1 cellular context compared by ENCODE assay signal in the genomic region with DNA sequence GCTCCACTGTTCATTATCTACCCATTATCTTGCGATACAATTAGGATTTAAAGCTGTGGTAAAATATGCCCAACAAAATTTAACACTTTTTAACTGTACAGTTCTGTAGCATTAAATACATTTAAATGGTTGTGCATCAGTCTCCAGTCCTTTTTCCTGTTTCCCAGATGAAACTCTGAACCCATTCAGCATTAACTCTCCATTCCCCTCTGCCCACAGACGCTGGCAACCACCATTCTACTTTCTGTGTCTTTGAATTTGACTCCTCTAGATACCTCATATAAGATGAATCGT.
TF ChIP-seq lines count a peak whose summit lies in the region.

No MANE protein-coding gene starts in this region.

TF ChIP-seq in HEK293, 187 proteins besides CTCF, POLR2A, EP300 and RAD21 (continued from another document):
- TF ChIP-seq, protein P1, sequence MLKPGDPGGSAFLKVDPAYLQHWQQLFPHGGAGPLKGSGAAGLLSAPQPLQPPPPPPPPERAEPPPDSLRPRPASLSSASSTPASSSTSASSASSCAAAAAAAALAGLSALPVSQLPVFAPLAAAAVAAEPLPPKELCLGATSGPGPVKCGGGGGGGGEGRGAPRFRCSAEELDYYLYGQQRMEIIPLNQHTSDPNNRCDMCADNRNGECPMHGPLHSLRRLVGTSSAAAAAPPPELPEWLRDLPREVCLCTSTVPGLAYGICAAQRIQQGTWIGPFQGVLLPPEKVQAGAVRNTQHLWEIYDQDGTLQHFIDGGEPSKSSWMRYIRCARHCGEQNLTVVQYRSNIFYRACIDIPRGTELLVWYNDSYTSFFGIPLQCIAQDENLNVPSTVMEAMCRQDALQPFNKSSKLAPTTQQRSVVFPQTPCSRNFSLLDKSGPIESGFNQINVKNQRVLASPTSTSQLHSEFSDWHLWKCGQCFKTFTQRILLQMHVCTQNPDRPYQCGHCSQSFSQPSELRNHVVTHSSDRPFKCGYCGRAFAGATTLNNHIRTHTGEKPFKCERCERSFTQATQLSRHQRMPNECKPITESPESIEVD (tag by site-specific recombination; IDR thresholded peaks at IDR 0.05): no peak
- TF ChIP-seq MYNN (tag by site-specific recombination; IDR thresholded peaks at IDR 0.05; ENCODE audit: borderline replicate concordance) (no peak), ZEB2 (tag by site-specific recombination; IDR thresholded peaks at IDR 0.05) (0 out of 2 replicates have a peak, but pooled peaks have one; percentile 3), ZNF785 (tag by site-specific recombination; IDR thresholded peaks at IDR 0.05) (no peak), REPIN1 (tag by site-specific recombination; IDR thresholded peaks at IDR 0.05; ENCODE audit: low read depth) (no peak), ZNF169 (tag by site-specific recombination; IDR thresholded peaks at IDR 0.05) (no peak), ZNF776 (tag by site-specific recombination; IDR thresholded peaks at IDR 0.05; ENCODE audit: borderline replicate concordance) (no peak), ZNF629 (tag by site-specific recombination; IDR thresholded peaks at IDR 0.05) (no peak), ZNF292 (tag by site-specific recombination; IDR thresholded peaks at IDR 0.05; ENCODE audit: borderline replicate concordance, low read depth) (no peak), ZNF416 (tag by site-specific recombination; IDR thresholded peaks at IDR 0.05) (no peak), ZFP41 (tag by site-specific recombination; IDR thresholded peaks at IDR 0.05; ENCODE audit: borderline replicate concordance) (no peak), TRIM28 (IDR thresholded peaks at IDR 0.05; ENCODE audit: borderline replicate concordance, low read length) (no peak), ZNF600 (tag by site-specific recombination; IDR thresholded peaks at IDR 0.05) (no peak), ZNF18 (tag by site-specific recombination; IDR thresholded peaks at IDR 0.05) (0 out of 2 replicates have a peak, but pooled peaks have one; percentile 8), ZNF274 (IDR thresholded peaks at IDR 0.05; ENCODE audit: low read length) (no peak), ZNF274 (tag by site-specific recombination; IDR thresholded peaks at IDR 0.05; ENCODE audit: borderline replicate concordance) (no peak)
- TF ChIP-seq, protein P2, sequence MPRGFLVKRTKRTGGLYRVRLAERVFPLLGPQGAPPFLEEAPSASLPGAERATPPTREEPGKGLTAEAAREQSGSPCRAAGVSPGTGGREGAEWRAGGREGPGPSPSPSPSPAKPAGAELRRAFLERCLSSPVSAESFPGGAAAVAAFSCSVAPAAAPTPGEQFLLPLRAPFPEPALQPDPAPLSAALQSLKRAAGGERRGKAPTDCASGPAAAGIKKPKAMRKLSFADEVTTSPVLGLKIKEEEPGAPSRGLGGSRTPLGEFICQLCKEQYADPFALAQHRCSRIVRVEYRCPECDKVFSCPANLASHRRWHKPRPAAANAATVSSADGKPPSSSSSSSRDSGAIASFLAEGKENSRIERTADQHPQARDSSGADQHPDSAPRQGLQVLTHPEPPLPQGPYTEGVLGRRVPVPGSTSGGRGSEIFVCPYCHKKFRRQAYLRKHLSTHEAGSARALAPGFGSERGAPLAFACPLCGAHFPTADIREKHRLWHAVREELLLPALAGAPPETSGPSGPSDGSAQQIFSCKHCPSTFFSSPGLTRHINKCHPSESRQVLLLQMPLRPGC (tag by site-specific recombination; IDR thresholded peaks at IDR 0.05): no peak
- TF ChIP-seq, protein P3, sequence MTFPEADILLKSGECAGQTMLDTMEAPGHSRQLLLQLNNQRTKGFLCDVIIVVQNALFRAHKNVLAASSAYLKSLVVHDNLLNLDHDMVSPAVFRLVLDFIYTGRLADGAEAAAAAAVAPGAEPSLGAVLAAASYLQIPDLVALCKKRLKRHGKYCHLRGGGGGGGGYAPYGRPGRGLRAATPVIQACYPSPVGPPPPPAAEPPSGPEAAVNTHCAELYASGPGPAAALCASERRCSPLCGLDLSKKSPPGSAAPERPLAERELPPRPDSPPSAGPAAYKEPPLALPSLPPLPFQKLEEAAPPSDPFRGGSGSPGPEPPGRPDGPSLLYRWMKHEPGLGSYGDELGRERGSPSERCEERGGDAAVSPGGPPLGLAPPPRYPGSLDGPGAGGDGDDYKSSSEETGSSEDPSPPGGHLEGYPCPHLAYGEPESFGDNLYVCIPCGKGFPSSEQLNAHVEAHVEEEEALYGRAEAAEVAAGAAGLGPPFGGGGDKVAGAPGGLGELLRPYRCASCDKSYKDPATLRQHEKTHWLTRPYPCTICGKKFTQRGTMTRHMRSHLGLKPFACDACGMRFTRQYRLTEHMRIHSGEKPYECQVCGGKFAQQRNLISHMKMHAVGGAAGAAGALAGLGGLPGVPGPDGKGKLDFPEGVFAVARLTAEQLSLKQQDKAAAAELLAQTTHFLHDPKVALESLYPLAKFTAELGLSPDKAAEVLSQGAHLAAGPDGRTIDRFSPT (tag by site-specific recombination; IDR thresholded peaks at IDR 0.05): peak; percentile 44; the same call in 1 of the 2 replicates
- TF ChIP-seq, protein P4, sequence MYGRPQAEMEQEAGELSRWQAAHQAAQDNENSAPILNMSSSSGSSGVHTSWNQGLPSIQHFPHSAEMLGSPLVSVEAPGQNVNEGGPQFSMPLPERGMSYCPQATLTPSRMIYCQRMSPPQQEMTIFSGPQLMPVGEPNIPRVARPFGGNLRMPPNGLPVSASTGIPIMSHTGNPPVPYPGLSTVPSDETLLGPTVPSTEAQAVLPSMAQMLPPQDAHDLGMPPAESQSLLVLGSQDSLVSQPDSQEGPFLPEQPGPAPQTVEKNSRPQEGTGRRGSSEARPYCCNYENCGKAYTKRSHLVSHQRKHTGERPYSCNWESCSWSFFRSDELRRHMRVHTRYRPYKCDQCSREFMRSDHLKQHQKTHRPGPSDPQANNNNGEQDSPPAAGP (tag by site-specific recombination; IDR thresholded peaks at IDR 0.05): no peak
